ENCODE assay signal across 1 cellular context in genomic region chr9:8733096-8733954, GRCh38.
TF ChIP-seq lines count a peak whose summit lies in the region.

No MANE protein-coding gene starts in this region.

TF ChIP-seq in HEK293, 187 proteins besides CTCF, POLR2A, EP300 and RAD21 (continued from another document and continues in another):
- TF ChIP-seq ZNF692 (tag by site-specific recombination; IDR thresholded peaks at IDR 0.05) (no peak), ZNF600 (tag by site-specific recombination; IDR thresholded peaks at IDR 0.05) (peak; percentile 67), ZBTB8A (tag by site-specific recombination; IDR thresholded peaks at IDR 0.05) (0 out of 2 replicates have a peak, but pooled peaks have one; percentile 26), RBAK (tag by site-specific recombination; IDR thresholded peaks at IDR 0.05) (no peak), ZNF585B (tag by site-specific recombination; IDR thresholded peaks at IDR 0.05) (no peak), ZNF776 (tag by site-specific recombination; IDR thresholded peaks at IDR 0.05; ENCODE audit: borderline replicate concordance) (no peak), ZFP37 (tag by site-specific recombination; IDR thresholded peaks at IDR 0.05) (no peak), ZNF169 (tag by site-specific recombination; IDR thresholded peaks at IDR 0.05) (no peak), PBX3 (CRISPR knock-in tag; IDR thresholded peaks at IDR 0.05) (no peak), ZNF664 (tag by site-specific recombination; IDR thresholded peaks at IDR 0.05) (peak; percentile 93), ZNF670 (tag by site-specific recombination; IDR thresholded peaks at IDR 0.05; ENCODE audit: low read depth) (no peak), ZNF423 (tag by site-specific recombination; IDR thresholded peaks at IDR 0.05) (no peak), KLF8 (tag by site-specific recombination; IDR thresholded peaks at IDR 0.05) (no peak), HOXA7 (CRISPR knock-in tag; IDR thresholded peaks at IDR 0.05; ENCODE audit: borderline replicate concordance) (no peak), ZNF48 (tag by site-specific recombination; IDR thresholded peaks at IDR 0.05) (no peak), BCL6B (tag by site-specific recombination; IDR thresholded peaks at IDR 0.05) (no peak), BCL11A (tag by site-specific recombination; IDR thresholded peaks at IDR 0.05; ENCODE audit: low read depth) (no peak), ZIC2 (tag by site-specific recombination; IDR thresholded peaks at IDR 0.05) (peak; percentile 70), SALL2 (tag by site-specific recombination; IDR thresholded peaks at IDR 0.05; ENCODE audit: borderline replicate concordance) (no peak), ZNF221 (tag by site-specific recombination; IDR thresholded peaks at IDR 0.05; ENCODE audit: borderline replicate concordance) (no peak), ZNF114 (tag by site-specific recombination; IDR thresholded peaks at IDR 0.05) (no peak), GFI1B (tag by site-specific recombination; IDR thresholded peaks at IDR 0.05) (no peak), ZNF202 (tag by site-specific recombination; IDR thresholded peaks at IDR 0.05; ENCODE audit: borderline replicate concordance) (no peak), ZNF354C (tag by site-specific recombination; IDR thresholded peaks at IDR 0.05; ENCODE audit: borderline replicate concordance, low read depth) (no peak), ZEB2 (tag by site-specific recombination; IDR thresholded peaks at IDR 0.05) (no peak; the same call in none of the 2 replicates), ZNF626 (tag by site-specific recombination; IDR thresholded peaks at IDR 0.05) (no peak), SETDB1 (IDR thresholded peaks at IDR 0.05; ENCODE audit: insufficient read length, low read length) (no peak), SP2 (tag by site-specific recombination; IDR thresholded peaks at IDR 0.05) (no peak), ZNF610 (tag by site-specific recombination; IDR thresholded peaks at IDR 0.05; ENCODE audit: borderline replicate concordance) (no peak), GLIS2 (tag by site-specific recombination; IDR thresholded peaks at IDR 0.05) (no peak), PRDM1 (tag by site-specific recombination; IDR thresholded peaks at IDR 0.05) (peak; percentile 88), ZFP41 (tag by site-specific recombination; IDR thresholded peaks at IDR 0.05; ENCODE audit: borderline replicate concordance) (no peak), SP3 (tag by site-specific recombination; IDR thresholded peaks at IDR 0.05) (no peak), ZNF837 (tag by site-specific recombination; IDR thresholded peaks at IDR 0.05) (no peak), ZNF843 (tag by site-specific recombination; IDR thresholded peaks at IDR 0.05) (peak; percentile 81), ZNF701 (tag by site-specific recombination; IDR thresholded peaks at IDR 0.05) (no peak), BCL11B (tag by site-specific recombination; IDR thresholded peaks at IDR 0.05; ENCODE audit: low read depth) (no peak), ZNF112 (tag by site-specific recombination; IDR thresholded peaks at IDR 0.05) (no peak), ZNF404 (tag by site-specific recombination; IDR thresholded peaks at IDR 0.05) (no peak), ZNF175 (tag by site-specific recombination; IDR thresholded peaks at IDR 0.05) (no peak), ZNF549 (tag by site-specific recombination; IDR thresholded peaks at IDR 0.05) (no peak), MZF1 (tag by site-specific recombination; IDR thresholded peaks at IDR 0.05; ENCODE audit: borderline replicate concordance) (peak; percentile 86; the same call in 1 of the 2 replicates), ZNF280D (tag by site-specific recombination; IDR thresholded peaks at IDR 0.05) (no peak), ZNF2 (tag by site-specific recombination; IDR thresholded peaks at IDR 0.05) (no peak), KLF17 (tag by site-specific recombination; IDR thresholded peaks at IDR 0.05) (no peak), ZBTB20 (tag by site-specific recombination; IDR thresholded peaks at IDR 0.05) (peak; percentile 50; the same call in 1 of the 2 replicates), ZNF157 (tag by site-specific recombination; IDR thresholded peaks at IDR 0.05) (no peak), ZNF10 (tag by site-specific recombination; IDR thresholded peaks at IDR 0.05) (no peak), ZNF658 (tag by site-specific recombination; IDR thresholded peaks at IDR 0.05) (no peak), ZNF24 (tag by site-specific recombination; IDR thresholded peaks at IDR 0.05) (no peak), OSR2 (tag by site-specific recombination; IDR thresholded peaks at IDR 0.05) (peak; percentile 83), GLI2 (tag by site-specific recombination; IDR thresholded peaks at IDR 0.05; ENCODE audit: borderline replicate concordance, low read depth) (no peak), ZNF791 (tag by site-specific recombination; IDR thresholded peaks at IDR 0.05) (no peak), ZNF629 (tag by site-specific recombination; IDR thresholded peaks at IDR 0.05) (no peak), ZNF76 (tag by site-specific recombination; IDR thresholded peaks at IDR 0.05; ENCODE audit: borderline replicate concordance, low read depth) (no peak), OVOL3 (tag by site-specific recombination; IDR thresholded peaks at IDR 0.05) (0 out of 2 replicates have a peak, but pooled peaks have one; percentile 35)
- TF ChIP-seq, protein P1, sequence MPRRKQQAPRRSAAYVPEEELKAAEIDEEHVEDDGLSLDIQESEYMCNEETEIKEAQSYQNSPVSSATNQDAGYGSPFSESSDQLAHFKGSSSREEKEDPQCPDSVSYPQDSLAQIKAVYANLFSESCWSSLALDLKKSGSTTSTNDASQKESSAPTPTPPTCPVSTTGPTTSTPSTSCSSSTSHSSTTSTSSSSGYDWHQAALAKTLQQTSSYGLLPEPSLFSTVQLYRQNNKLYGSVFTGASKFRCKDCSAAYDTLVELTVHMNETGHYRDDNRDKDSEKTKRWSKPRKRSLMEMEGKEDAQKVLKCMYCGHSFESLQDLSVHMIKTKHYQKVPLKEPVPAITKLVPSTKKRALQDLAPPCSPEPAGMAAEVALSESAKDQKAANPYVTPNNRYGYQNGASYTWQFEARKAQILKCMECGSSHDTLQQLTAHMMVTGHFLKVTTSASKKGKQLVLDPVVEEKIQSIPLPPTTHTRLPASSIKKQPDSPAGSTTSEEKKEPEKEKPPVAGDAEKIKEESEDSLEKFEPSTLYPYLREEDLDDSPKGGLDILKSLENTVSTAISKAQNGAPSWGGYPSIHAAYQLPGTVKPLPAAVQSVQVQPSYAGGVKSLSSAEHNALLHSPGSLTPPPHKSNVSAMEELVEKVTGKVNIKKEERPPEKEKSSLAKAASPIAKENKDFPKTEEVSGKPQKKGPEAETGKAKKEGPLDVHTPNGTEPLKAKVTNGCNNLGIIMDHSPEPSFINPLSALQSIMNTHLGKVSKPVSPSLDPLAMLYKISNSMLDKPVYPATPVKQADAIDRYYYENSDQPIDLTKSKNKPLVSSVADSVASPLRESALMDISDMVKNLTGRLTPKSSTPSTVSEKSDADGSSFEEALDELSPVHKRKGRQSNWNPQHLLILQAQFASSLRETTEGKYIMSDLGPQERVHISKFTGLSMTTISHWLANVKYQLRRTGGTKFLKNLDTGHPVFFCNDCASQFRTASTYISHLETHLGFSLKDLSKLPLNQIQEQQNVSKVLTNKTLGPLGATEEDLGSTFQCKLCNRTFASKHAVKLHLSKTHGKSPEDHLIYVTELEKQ (tag by site-specific recombination; IDR thresholded peaks at IDR 0.05; ENCODE audit: borderline replicate concordance) = no peak
- TF ChIP-seq, protein P2, sequence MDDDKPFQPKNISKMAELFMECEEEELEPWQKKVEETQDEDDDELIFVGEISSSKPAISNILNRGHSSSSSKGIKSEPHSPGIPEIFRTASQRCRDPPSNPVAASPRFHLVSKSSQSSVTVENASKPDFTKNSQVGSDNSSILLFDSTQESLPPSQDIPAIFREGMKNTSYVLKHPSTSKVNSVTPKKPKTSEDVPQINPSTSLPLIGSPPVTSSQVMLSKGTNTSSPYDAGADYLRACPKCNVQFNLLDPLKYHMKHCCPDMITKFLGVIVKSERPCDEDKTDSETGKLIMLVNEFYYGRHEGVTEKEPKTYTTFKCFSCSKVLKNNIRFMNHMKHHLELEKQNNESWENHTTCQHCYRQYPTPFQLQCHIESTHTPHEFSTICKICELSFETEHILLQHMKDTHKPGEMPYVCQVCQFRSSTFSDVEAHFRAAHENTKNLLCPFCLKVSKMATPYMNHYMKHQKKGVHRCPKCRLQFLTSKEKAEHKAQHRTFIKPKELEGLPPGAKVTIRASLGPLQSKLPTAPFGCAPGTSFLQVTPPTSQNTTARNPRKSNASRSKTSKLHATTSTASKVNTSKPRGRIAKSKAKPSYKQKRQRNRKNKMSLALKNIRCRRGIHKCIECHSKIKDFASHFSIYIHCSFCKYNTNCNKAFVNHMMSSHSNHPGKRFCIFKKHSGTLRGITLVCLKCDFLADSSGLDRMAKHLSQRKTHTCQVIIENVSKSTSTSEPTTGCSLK (tag by site-specific recombination; IDR thresholded peaks at IDR 0.05) = no peak
